ENCODE assay signal across 3 cellular contexts in genomic region chr14:68082698-68083291, GRCh38.
A peak's percentile ranks its signal among the peaks of the same experiment; 100 is the strongest.
TF ChIP-seq lines count a peak whose summit lies in the region.

No MANE protein-coding gene starts in this region.

TF ChIP-seq in A549, 52 proteins besides CTCF, POLR2A, EP300 and RAD21 (continued from another document):
- TF ChIP-seq ZFP36 (IDR thresholded peaks at IDR 0.05; ENCODE audit: borderline replicate concordance, partially characterized antibody) (no peak), TFCP2L1 (CRISPR knock-in tag; IDR thresholded peaks at IDR 0.05) (no peak), MAX (IDR thresholded peaks at IDR 0.05) (no peak), ZC3H11A (IDR thresholded peaks at IDR 0.05) (no peak), PBX3 (IDR thresholded peaks at IDR 0.05) (no peak), REST (IDR thresholded peaks at IDR 0.05) (no peak), SREBF2 (IDR thresholded peaks at IDR 0.05) (no peak), GATA3 (IDR thresholded peaks at IDR 0.05; ENCODE audit: borderline replicate concordance) (no peak), BHLHE40 (IDR thresholded peaks at IDR 0.05; ENCODE audit: low read depth, low read length) (no peak), HEYL (CRISPR knock-in tag; IDR thresholded peaks at IDR 0.05) (no peak), HOXA7 (CRISPR knock-in tag; IDR thresholded peaks at IDR 0.05) (no peak)
- TF ChIP-seq, protein P1, sequence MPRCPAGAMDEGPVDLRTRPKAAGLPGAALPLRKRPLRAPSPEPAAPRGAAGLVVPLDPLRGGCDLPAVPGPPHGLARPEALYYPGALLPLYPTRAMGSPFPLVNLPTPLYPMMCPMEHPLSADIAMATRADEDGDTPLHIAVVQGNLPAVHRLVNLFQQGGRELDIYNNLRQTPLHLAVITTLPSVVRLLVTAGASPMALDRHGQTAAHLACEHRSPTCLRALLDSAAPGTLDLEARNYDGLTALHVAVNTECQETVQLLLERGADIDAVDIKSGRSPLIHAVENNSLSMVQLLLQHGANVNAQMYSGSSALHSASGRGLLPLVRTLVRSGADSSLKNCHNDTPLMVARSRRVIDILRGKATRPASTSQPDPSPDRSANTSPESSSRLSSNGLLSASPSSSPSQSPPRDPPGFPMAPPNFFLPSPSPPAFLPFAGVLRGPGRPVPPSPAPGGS (IDR thresholded peaks at IDR 0.05), result no peak
- TF ChIP-seq, protein P2, sequence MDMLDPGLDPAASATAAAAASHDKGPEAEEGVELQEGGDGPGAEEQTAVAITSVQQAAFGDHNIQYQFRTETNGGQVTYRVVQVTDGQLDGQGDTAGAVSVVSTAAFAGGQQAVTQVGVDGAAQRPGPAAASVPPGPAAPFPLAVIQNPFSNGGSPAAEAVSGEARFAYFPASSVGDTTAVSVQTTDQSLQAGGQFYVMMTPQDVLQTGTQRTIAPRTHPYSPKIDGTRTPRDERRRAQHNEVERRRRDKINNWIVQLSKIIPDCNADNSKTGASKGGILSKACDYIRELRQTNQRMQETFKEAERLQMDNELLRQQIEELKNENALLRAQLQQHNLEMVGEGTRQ (IDR thresholded peaks at IDR 0.05), result no peak
TF ChIP-seq in A549: peak in this region for 0.

TF ChIP-seq in K562, 482 proteins besides CTCF, POLR2A, EP300 and RAD21 (continued from another document):
- TF ChIP-seq ZBTB40 (IDR thresholded peaks at IDR 0.05) (peak; percentile 68; the same call in 1 of the 2 replicates), ZBTB40 (CRISPR knock-in tag; IDR thresholded peaks at IDR 0.05) (no peak), NEUROD1 (IDR thresholded peaks at IDR 0.05; ENCODE audit: borderline replicate concordance, low read depth, low read length, partially characterized antibody) (no peak), XRCC3 (IDR thresholded peaks at IDR 0.05) (no peak), NFE2 (IDR thresholded peaks at IDR 0.05; ENCODE audit: low read depth) (no peak), DLX4 (CRISPR knock-in tag; IDR thresholded peaks at IDR 0.05) (no peak)

TF ChIP-seq in WTC11, 78 proteins besides CTCF, POLR2A, EP300 and RAD21 (continued from another document):
- TF ChIP-seq HMGA2 (CRISPR knock-in tag; IDR thresholded peaks at IDR 0.05) (no peak), GTF2I (CRISPR knock-in tag; conservative IDR thresholded peaks at IDR 0.05) (no peak), EMX1 (CRISPR knock-in tag; IDR thresholded peaks at IDR 0.05) (no peak), ATF6 (CRISPR knock-in tag; IDR thresholded peaks at IDR 0.05) (no peak)
